Comparison of ENCODE assay signal across 11 cellular contexts in the genomic region with DNA sequence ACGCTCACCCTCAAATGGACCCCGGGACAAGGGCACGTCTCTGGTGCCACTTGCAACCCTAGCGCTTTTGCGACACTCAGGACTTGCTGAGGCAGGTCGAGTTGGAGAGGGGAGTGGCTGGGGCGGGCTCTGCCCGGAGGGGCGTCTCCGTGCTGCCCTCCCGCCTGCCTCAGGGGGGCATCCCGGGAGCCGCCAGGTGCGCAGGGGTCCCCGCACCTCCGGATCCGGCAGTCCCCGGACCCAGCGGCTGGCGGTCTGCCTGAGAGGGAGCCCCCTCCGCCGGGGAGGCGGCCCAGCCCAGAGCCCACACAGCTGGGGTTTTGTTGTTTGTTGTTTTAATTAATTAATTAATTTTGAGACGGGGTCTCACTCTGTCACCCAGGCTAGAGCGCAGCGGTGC. TPM values are rescaled to one million over a fixed set of nuclear protein-coding genes. Genes with fewer than 3 reads are reported as not detected.
DNase-seq lines count a peak whose midpoint lies in the region; ATAC-seq and TF ChIP-seq lines count a peak whose summit lies in the region.
"Had no signal": no experiment of that assay in that cellular context is flagged by ENCODE, and none has a peak within 500 bp of the region (broad histone marks: within the 10 kb centered on the region; RNA-seq: fewer than 3 reads in every experiment).

A gene (minus strand): TSS at position 71 of the 400 bp plus-strand sequence. CDS start 820 bp downstream, outside the sequence.

- DNase-seq in NCI-H69 (lab: John Stamatoyannopoulos, UW), result peak; percentile 6
- no peak for DNase-seq in fibroblast of mammary gland (ENCODE audit: low read depth)
- no peak for DNase-seq in psoas muscle
- DNase-seq in COLO668 (lab: John Stamatoyannopoulos, UW; ENCODE audit: unreplicated experiment), result no peak
- DNase-seq in HT-29 (ENCODE audit: low spot score), result no peak
- DNase-seq: activated gamma-delta T cell, NCI-H2081 treated with DMSO at 0.1 percent for 48 hours, T-helper 9 cell had no signal

- H3K36me3 ChIP-seq in DOHH2 (ENCODE audit: control insufficient read depth, low read length) (no peaks in the 10 kb centered on the region), psoas muscle (ENCODE audit: insufficient read depth in 1 of 2, low read depth in 1 of 2) (no peaks in the 10 kb centered on the region)

- no peaks in the 10 kb centered on the region for H3K79me2 ChIP-seq in DOHH2 (ENCODE audit: control insufficient read depth, low read length)

- H3F3A ChIP-seq in DOHH2 (ENCODE audit: control insufficient read depth, insufficient read depth), result peaks cover 8% of the 10 kb centered on the region

- H3K27me3 ChIP-seq in DOHH2 (ENCODE audit: control insufficient read depth, low read length) (0 out of 2 replicates have a peak, but pooled peaks cover 5% of the 10 kb centered on the region), psoas muscle (ENCODE audit: insufficient read depth in 3 of 3, low read length in 2 of 3) (peaks cover 0 to 11% (median 0%) of the 10 kb centered on the region in 3 donors)

- H4K20me1 ChIP-seq in DOHH2 (ENCODE audit: control insufficient read depth, insufficient read depth, low read depth, low read length), result no peaks in the 10 kb centered on the region

- WGBS in psoas muscle, 3 donors, result 5 to 6% (median 5%) methylated on average over 21 to 26 of the region's 26 CpGs

- H3K9me3 ChIP-seq in DOHH2 (ENCODE audit: control insufficient read depth, insufficient read depth, low read length) (no peaks in the 10 kb centered on the region), psoas muscle (no peaks in the 10 kb centered on the region)

- H3K9me2 ChIP-seq in DOHH2 (replicated peaks; ENCODE audit: control insufficient read depth, low read length), result no peaks in the 10 kb centered on the region

- intact Hi-C loops in psoas muscle (cut with DNase I), result no loop called here

- H3K4me3 ChIP-seq in DOHH2 (ENCODE audit: low read length) (0 out of 2 replicates have a peak within 1 kb of the TSS, but pooled peaks have one; percentile 10), fibroblast of mammary gland (ENCODE audit: control insufficient read depth, low read depth, low read length) (peak within 1 kb of the TSS; percentile 1), psoas muscle (peak within 1 kb of the TSS; percentile 23)

- H3K27ac ChIP-seq in DOHH2 (ENCODE audit: low read depth, low read length), result no peak within 1 kb of the TSS
- no peak within 1 kb of the TSS for H3K27ac ChIP-seq in psoas muscle

- peak within 1 kb of the TSS; percentile 48 for H3K4me2 ChIP-seq in DOHH2 (ENCODE audit: low read length)

- H3K4me1 ChIP-seq in DOHH2 (ENCODE audit: control insufficient read depth, low read length), result peaks cover 33% of the 10 kb centered on the region
- H3K4me1 ChIP-seq in psoas muscle, result no peaks in the 10 kb centered on the region

- peak in 1 of 4 donors; percentile 21 for ATAC-seq in psoas muscle
- ATAC-seq in HG03159 (IDR thresholded peaks at IDR 0.05; ENCODE audit: unreplicated experiment), result no peak
- no peak for ATAC-seq in GM18502 (IDR thresholded peaks at IDR 0.05; ENCODE audit: poor library complexity, unreplicated experiment)

- no peak for TF ChIP-seq CTCF in DOHH2 (IDR thresholded peaks at IDR 0.05; ENCODE audit: low read depth, low read length, poor library complexity, severe bottlenecking)
- TF ChIP-seq CTCF in fibroblast of mammary gland (conservative IDR thresholded peaks at IDR 0.05; ENCODE audit: control insufficient read depth, insufficient read depth, low read depth, low read length), result no peak
- TF ChIP-seq CTCF in psoas muscle (IDR thresholded peaks at IDR 0.05), result no peak

RNA-seq across cellular contexts. Expression of the gene that starts here (rescaled TPM):
- not detected for total RNA-seq in psoas muscle
- polyA plus RNA-seq in psoas muscle, result under 1 TPM in 2 of 3 donors, not detected in 1; 0.01 to 0.04 TPM
- total RNA-seq in HT-29 (2014; rRNA removed; shearing (Covaris generic)), result not detected in 2 replicates
